In genomic region chr4:139878050-139878449, GRCh38 we compare ENCODE assay signal across 27 cellular contexts.
"Had no signal": no experiment of that assay in that cellular context is flagged by ENCODE, and none has a peak within 500 bp of the region (broad histone marks: within the 10 kb centered on the region; RNA-seq: fewer than 3 reads in every experiment).

No MANE protein-coding gene starts in this region.

- H3K36me3 ChIP-seq: esophagus muscularis mucosa, heart right ventricle, left lung, sigmoid colon, stomach, thyroid gland had no signal

- H3K4me1 Mint-ChIP-seq: stimulated activated effector memory CD8-positive, alpha-beta T cell treated with anti-CD3 and anti-CD28 coated beads, Interleukin-12 subunit alpha, Interleukin-12 subunit beta, amount 100 ng/mL, for 72 hours had no signal

- H3K27me3 Mint-ChIP-seq: naive B cell had no signal

- H3K27me3 ChIP-seq: dorsolateral prefrontal cortex, esophagus muscularis mucosa, heart right ventricle, left lung, sigmoid colon, stomach, thyroid gland had no signal

- H3K9me3 ChIP-seq: left lung, mucosa of descending colon, psoas muscle, sigmoid colon, stomach, thyroid gland had no signal

- DNase-seq: dorsolateral prefrontal cortex; effector CD4-positive, alpha-beta T cell; endodermal cell; foreskin melanocyte; glutamatergic neuron; heart right ventricle; hippocampal formation; left cardiac atrium; left lung; mesenchymal stem cell; mucosa of descending colon; naive B cell; nucleus accumbens; psoas muscle; right cardiac atrium; sigmoid colon; stimulated activated CD4-positive, alpha-beta T cell treated with anti-CD3 and anti-CD28 coated beads, Interleukin-2, amount 100 ng/mL, for 24 hours; stimulated activated CD4-positive, alpha-beta T cell treated with anti-CD3 and anti-CD28 coated beads, Interleukin-4, amount 100 ng/mL, for 24 hours; stimulated activated naive CD4-positive, alpha-beta T cell treated with Interleukin-2 at 50 U/mL for 16 hours; stomach; thyroid gland; trophoblast cell had no signal

- H3K4me3 Mint-ChIP-seq: endodermal cell; mesothelial cell of epicardium; naive B cell; natural killer cell treated with Interleukin-12 subunit alpha and Interleukin-12 subunit beta and Interleukin-15 and Interleukin-18, amount 100 ng/mL, for 72 hours; stimulated activated effector memory CD8-positive, alpha-beta T cell treated with anti-CD3 and anti-CD28 coated beads, Interleukin-12 subunit alpha, Interleukin-12 subunit beta, amount 100 ng/mL, for 72 hours had no signal

- ATAC-seq: left lung; mucosa of descending colon; natural killer cell treated with Interleukin-12 subunit alpha and Interleukin-12 subunit beta and Interleukin-15 and Interleukin-18, amount 100 ng/mL, for 72 hours; psoas muscle; stimulated activated effector memory CD8-positive, alpha-beta T cell treated with anti-CD3 and anti-CD28 coated beads, Interleukin-12 subunit alpha, Interleukin-12 subunit beta, amount 100 ng/mL, for 72 hours had no signal

- H3K27ac ChIP-seq: dorsolateral prefrontal cortex, epithelial cell of prostate, esophagus muscularis mucosa, heart right ventricle, left lung, psoas muscle, sigmoid colon, stomach, thyroid gland had no signal

- H3K36me3 Mint-ChIP-seq: stimulated activated effector memory CD8-positive, alpha-beta T cell treated with anti-CD3 and anti-CD28 coated beads, Interleukin-12 subunit alpha, Interleukin-12 subunit beta, amount 100 ng/mL, for 72 hours had no signal

- H3K4me3 ChIP-seq: dorsolateral prefrontal cortex, esophagus muscularis mucosa, heart right ventricle, left lung, mucosa of descending colon, psoas muscle, sigmoid colon, stomach, thyroid gland had no signal

- H3K27ac Mint-ChIP-seq: endodermal cell; mesothelial cell of epicardium; stimulated activated effector memory CD8-positive, alpha-beta T cell treated with anti-CD3 and anti-CD28 coated beads, Interleukin-12 subunit alpha, Interleukin-12 subunit beta, amount 100 ng/mL, for 72 hours had no signal

- H3K9me3 Mint-ChIP-seq: natural killer cell treated with Interleukin-12 subunit alpha and Interleukin-12 subunit beta and Interleukin-15 and Interleukin-18, amount 100 ng/mL, for 72 hours had no signal
